In the genomic region with DNA sequence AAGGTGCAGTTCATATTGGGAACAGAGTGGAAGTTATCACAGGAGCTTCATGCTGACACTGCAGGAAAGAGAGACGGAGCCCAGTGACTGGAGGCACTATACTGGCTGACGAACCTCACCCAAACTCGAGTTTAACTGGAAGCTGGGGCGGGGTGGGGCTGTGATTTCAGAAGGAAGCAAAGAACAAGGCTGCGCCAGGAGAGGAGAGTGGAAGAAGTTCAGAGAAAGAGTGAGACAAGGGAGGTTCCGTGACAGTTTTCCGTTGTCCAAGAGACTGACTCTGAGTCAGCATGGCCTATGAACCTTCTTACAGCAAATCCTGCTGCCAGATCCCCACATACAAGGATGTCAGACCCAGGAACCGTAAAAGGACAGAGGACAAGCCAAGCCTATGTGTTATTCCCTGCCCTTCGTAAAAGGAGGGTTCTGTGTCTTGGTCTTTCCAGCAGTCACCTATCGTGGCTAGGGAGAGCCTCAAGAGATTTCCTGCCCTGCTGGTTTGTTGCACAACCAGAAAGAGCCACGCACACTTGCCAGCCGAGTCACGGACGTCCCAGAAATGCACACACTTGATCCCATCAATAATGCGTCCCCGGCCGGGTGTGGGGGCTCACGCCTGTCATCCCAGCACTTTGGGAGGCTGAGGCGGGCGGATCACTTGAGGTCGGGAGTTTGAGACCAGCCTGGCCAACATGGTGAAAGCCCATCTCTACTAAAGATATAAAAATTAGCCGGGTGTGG, we compare ENCODE assay signal across 1 cellular context.
TF ChIP-seq lines count a peak whose summit lies in the region.

No MANE protein-coding gene starts in this region.

TF ChIP-seq in GM23338, 12 proteins besides CTCF, POLR2A, EP300 and RAD21 (continued from another document):
- TF ChIP-seq ETS1 (IDR thresholded peaks at IDR 0.05) (no peak), EZH2phosphoT487 (IDR thresholded peaks at IDR 0.05; ENCODE audit: unreplicated experiment) (no peak), JUNB (IDR thresholded peaks at IDR 0.05; ENCODE audit: unreplicated experiment) (no peak), CREB1 (CRISPR knock-in tag; IDR thresholded peaks at IDR 0.05; ENCODE audit: low read depth) (no peak), ZNF331 (CRISPR knock-in tag; IDR thresholded peaks at IDR 0.05; ENCODE audit: low read depth) (no peak), ZNF114 (CRISPR knock-in tag; IDR thresholded peaks at IDR 0.05) (no peak), EZH2 (IDR thresholded peaks at IDR 0.05; ENCODE audit: low read depth, unreplicated experiment) (no peak), STAT1 (IDR thresholded peaks at IDR 0.05; ENCODE audit: unreplicated experiment) (no peak)
- TF ChIP-seq, protein P1, sequence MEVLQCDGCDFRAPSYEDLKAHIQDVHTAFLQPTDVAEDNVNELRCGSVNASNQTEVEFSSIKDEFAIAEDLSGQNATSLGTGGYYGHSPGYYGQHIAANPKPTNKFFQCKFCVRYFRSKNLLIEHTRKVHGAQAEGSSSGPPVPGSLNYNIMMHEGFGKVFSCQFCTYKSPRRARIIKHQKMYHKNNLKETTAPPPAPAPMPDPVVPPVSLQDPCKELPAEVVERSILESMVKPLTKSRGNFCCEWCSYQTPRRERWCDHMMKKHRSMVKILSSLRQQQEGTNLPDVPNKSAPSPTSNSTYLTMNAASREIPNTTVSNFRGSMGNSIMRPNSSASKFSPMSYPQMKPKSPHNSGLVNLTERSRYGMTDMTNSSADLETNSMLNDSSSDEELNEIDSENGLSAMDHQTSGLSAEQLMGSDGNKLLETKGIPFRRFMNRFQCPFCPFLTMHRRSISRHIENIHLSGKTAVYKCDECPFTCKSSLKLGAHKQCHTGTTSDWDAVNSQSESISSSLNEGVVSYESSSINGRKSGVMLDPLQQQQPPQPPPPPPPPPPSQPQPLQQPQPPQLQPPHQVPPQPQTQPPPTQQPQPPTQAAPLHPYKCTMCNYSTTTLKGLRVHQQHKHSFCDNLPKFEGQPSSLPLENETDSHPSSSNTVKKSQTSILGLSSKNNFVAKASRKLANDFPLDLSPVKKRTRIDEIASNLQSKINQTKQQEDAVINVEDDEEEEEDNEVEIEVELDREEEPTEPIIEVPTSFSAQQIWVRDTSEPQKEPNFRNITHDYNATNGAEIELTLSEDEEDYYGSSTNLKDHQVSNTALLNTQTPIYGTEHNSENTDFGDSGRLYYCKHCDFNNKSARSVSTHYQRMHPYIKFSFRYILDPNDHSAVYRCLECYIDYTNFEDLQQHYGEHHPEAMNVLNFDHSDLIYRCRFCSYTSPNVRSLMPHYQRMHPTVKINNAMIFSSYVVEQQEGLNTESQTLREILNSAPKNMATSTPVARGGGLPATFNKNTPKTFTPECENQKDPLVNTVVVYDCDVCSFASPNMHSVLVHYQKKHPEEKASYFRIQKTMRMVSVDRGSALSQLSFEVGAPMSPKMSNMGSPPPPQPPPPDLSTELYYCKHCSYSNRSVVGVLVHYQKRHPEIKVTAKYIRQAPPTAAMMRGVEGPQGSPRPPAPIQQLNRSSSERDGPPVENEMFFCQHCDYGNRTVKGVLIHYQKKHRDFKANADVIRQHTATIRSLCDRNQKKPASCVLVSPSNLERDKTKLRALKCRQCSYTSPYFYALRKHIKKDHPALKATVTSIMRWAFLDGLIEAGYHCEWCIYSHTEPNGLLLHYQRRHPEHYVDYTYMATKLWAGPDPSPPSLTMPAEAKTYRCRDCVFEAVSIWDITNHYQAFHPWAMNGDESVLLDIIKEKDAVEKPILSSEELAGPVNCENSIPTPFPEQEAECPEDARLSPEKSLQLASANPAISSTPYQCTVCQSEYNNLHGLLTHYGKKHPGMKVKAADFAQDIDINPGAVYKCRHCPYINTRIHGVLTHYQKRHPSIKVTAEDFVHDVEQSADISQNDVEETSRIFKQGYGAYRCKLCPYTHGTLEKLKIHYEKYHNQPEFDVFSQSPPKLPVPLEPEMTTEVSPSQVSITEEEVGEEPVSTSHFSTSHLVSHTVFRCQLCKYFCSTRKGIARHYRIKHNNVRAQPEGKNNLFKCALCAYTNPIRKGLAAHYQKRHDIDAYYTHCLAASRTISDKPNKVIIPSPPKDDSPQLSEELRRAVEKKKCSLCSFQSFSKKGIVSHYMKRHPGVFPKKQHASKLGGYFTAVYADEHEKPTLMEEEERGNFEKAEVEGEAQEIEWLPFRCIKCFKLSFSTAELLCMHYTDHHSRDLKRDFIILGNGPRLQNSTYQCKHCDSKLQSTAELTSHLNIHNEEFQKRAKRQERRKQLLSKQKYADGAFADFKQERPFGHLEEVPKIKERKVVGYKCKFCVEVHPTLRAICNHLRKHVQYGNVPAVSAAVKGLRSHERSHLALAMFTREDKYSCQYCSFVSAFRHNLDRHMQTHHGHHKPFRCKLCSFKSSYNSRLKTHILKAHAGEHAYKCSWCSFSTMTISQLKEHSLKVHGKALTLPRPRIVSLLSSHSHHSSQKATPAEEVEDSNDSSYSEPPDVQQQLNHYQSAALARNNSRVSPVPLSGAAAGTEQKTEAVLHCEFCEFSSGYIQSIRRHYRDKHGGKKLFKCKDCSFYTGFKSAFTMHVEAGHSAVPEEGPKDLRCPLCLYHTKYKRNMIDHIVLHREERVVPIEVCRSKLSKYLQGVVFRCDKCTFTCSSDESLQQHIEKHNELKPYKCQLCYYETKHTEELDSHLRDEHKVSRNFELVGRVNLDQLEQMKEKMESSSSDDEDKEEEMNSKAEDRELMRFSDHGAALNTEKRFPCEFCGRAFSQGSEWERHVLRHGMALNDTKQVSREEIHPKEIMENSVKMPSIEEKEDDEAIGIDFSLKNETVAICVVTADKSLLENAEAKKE (CRISPR knock-in tag; IDR thresholded peaks at IDR 0.05): no peak
- TF ChIP-seq, protein P2, sequence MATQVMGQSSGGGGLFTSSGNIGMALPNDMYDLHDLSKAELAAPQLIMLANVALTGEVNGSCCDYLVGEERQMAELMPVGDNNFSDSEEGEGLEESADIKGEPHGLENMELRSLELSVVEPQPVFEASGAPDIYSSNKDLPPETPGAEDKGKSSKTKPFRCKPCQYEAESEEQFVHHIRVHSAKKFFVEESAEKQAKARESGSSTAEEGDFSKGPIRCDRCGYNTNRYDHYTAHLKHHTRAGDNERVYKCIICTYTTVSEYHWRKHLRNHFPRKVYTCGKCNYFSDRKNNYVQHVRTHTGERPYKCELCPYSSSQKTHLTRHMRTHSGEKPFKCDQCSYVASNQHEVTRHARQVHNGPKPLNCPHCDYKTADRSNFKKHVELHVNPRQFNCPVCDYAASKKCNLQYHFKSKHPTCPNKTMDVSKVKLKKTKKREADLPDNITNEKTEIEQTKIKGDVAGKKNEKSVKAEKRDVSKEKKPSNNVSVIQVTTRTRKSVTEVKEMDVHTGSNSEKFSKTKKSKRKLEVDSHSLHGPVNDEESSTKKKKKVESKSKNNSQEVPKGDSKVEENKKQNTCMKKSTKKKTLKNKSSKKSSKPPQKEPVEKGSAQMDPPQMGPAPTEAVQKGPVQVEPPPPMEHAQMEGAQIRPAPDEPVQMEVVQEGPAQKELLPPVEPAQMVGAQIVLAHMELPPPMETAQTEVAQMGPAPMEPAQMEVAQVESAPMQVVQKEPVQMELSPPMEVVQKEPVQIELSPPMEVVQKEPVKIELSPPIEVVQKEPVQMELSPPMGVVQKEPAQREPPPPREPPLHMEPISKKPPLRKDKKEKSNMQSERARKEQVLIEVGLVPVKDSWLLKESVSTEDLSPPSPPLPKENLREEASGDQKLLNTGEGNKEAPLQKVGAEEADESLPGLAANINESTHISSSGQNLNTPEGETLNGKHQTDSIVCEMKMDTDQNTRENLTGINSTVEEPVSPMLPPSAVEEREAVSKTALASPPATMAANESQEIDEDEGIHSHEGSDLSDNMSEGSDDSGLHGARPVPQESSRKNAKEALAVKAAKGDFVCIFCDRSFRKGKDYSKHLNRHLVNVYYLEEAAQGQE (IDR thresholded peaks at IDR 0.05; ENCODE audit: unreplicated experiment): no peak
TF ChIP-seq in GM23338: peak in this region for 0.
